Comparison of ENCODE assay signal across 1 cellular context in genomic region chr19:58450836-58451357, GRCh38.
TF ChIP-seq lines count a peak whose summit lies in the region.

No MANE protein-coding gene starts in this region.

TF ChIP-seq in HepG2, 621 proteins besides CTCF, POLR2A, EP300 and RAD21:
- no peak for TF ChIP-seq FOXA3 (CRISPR knock-in tag; IDR thresholded peaks at IDR 0.05)
- TF ChIP-seq UBTF (CRISPR knock-in tag; IDR thresholded peaks at IDR 0.05): 0 out of 2 replicates have a peak, but pooled peaks have one; percentile 14
- TF ChIP-seq BRD4 (CRISPR knock-in tag; IDR thresholded peaks at IDR 0.05): no peak
- no peak for TF ChIP-seq ZNF652 (CRISPR knock-in tag; IDR thresholded peaks at IDR 0.05; ENCODE audit: borderline replicate concordance, low read depth)
- TF ChIP-seq MYC (CRISPR knock-in tag; IDR thresholded peaks at IDR 0.05; ENCODE audit: borderline replicate concordance): no peak
- TF ChIP-seq MIXL1 (CRISPR knock-in tag; IDR thresholded peaks at IDR 0.05): no peak
- no peak for TF ChIP-seq ZNF256 (CRISPR knock-in tag; conservative IDR thresholded peaks at IDR 0.05)
- no peak for TF ChIP-seq REST (IDR thresholded peaks at IDR 0.05; ENCODE audit: borderline replicate concordance in 1 of 2, low read depth in 1 of 2, low read length in 2 of 2)
- no peak for TF ChIP-seq ZNF646 (CRISPR knock-in tag; IDR thresholded peaks at IDR 0.05)
- TF ChIP-seq NFE2 (CRISPR knock-in tag; IDR thresholded peaks at IDR 0.05): no peak
- TF ChIP-seq ATM (IDR thresholded peaks at IDR 0.05; ENCODE audit: borderline replicate concordance): no peak
- 0 out of 2 replicates have a peak, but pooled peaks have one; percentile 4 for TF ChIP-seq ZNF44 (CRISPR knock-in tag; IDR thresholded peaks at IDR 0.05)
- TF ChIP-seq MLXIP (CRISPR knock-in tag; IDR thresholded peaks at IDR 0.05; ENCODE audit: borderline replicate concordance): no peak
- no peak for TF ChIP-seq SNAI1 (CRISPR knock-in tag; IDR thresholded peaks at IDR 0.05; ENCODE audit: borderline replicate concordance)
- TF ChIP-seq TERF1 (CRISPR knock-in tag; IDR thresholded peaks at IDR 0.05): no peak
- no peak for TF ChIP-seq ZBTB3 (CRISPR knock-in tag; IDR thresholded peaks at IDR 0.05; ENCODE audit: borderline replicate concordance, low read depth)
- no peak for TF ChIP-seq ZNF589 (CRISPR knock-in tag; conservative IDR thresholded peaks at IDR 0.05)
- TF ChIP-seq ZNF781 (CRISPR knock-in tag; IDR thresholded peaks at IDR 0.05; ENCODE audit: borderline replicate concordance, not compliant biosample characterization): peak; percentile 41
- TF ChIP-seq ZNF883 (CRISPR knock-in tag; IDR thresholded peaks at IDR 0.05; ENCODE audit: not compliant biosample characterization): no peak
- TF ChIP-seq TFE3 (CRISPR knock-in tag; IDR thresholded peaks at IDR 0.05): 0 out of 2 replicates have a peak, but pooled peaks have one; percentile 5
- 0 out of 2 replicates have a peak, but pooled peaks have one; percentile 12 for TF ChIP-seq ZNF724P (CRISPR knock-in tag; IDR thresholded peaks at IDR 0.05; ENCODE audit: borderline replicate concordance)
TF ChIP-seq in HepG2: peak in this region for 5.
